ENCODE assay signal across 1 cellular context in the genomic region with DNA sequence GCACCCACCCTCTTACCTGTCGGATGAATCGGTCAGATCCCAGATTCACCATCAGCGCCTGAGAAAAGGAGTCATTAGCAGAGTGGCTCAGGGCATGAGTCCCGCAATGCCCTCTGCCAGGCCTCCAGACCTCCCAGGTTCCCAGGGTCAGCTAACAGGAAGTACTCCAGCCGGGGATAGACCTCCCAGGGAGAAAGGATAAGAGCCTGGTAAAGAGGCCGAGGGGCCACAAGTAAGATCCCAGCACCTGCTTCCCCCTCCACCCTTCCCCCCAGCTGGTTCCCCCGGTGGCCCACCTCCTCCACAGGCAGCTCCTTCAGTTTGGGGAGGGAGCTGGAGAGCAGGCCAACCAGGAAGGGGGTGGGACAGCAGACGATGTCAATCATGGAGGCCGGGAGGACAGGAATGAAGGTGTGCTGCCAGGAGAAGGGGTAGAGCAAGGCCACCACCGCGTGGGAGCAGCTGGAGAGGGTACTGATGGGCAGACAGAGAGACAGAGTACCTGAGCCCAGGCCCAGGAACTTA.
TF ChIP-seq lines count a peak whose summit lies in the region.

No MANE protein-coding gene starts in this region.

TF ChIP-seq in HepG2, 621 proteins besides CTCF, POLR2A, EP300 and RAD21:
- TF ChIP-seq ZNF678 (CRISPR knock-in tag; IDR thresholded peaks at IDR 0.05), result no peak
- TF ChIP-seq, protein P1, sequence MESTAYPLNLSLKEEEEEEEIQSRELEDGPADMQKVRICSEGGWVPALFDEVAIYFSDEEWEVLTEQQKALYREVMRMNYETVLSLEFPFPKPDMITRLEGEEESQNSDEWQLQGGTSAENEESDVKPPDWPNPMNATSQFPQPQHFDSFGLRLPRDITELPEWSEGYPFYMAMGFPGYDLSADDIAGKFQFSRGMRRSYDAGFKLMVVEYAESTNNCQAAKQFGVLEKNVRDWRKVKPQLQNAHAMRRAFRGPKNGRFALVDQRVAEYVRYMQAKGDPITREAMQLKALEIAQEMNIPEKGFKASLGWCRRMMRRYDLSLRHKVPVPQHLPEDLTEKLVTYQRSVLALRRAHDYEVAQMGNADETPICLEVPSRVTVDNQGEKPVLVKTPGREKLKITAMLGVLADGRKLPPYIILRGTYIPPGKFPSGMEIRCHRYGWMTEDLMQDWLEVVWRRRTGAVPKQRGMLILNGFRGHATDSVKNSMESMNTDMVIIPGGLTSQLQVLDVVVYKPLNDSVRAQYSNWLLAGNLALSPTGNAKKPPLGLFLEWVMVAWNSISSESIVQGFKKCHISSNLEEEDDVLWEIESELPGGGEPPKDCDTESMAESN (CRISPR knock-in tag; conservative IDR thresholded peaks at IDR 0.05), result 0 out of 2 replicates have a peak, but pooled peaks have one; percentile 2
- 0 out of 2 replicates have a peak, but pooled peaks have one; percentile 15 for TF ChIP-seq POLR2AphosphoS2 (IDR thresholded peaks at IDR 0.05; ENCODE audit: low read depth, low read length)
